1 cellular context compared by ENCODE assay signal in the genomic region with DNA sequence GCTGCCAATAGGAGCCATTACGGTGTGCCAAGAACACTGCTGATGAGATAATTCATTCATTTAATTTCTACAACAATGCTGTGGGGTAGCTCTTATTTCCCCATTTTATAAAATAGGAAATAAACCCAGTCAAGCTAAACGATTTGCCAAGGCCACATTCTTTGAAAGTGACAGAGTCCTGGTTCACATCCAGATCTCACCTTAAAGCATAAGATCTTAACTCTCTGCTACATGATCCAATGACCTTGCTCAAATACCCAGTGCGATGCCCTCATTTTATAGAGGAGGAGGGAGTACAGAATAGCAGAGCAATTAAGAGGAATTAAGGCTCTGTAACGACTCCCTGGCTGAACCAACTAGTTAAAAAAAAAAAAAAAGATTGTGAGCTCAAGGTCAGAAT.
TF ChIP-seq lines count a peak whose summit lies in the region.

No MANE protein-coding gene starts in this region.

TF ChIP-seq in endothelial cell of umbilical vein, 7 proteins besides CTCF, POLR2A, EP300 and RAD21 (continued from another document):
- TF ChIP-seq, protein P1, sequence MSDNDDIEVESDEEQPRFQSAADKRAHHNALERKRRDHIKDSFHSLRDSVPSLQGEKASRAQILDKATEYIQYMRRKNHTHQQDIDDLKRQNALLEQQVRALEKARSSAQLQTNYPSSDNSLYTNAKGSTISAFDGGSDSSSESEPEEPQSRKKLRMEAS (IDR thresholded peaks at IDR 0.05; ENCODE audit: insufficient read depth, insufficient read length) = no peak
- TF ChIP-seq FOS (IDR thresholded peaks at IDR 0.05; ENCODE audit: borderline replicate concordance, insufficient read depth, low read length) = no peak
- no peak for TF ChIP-seq EZH2 (IDR thresholded peaks at IDR 0.05; ENCODE audit: borderline replicate concordance, low read depth, low read length, severe bottlenecking)
TF ChIP-seq in endothelial cell of umbilical vein: peak in this region for 0.
